ENCODE assay signal across 8 cellular contexts in genomic region chr4:1055243-1055701, GRCh38. TPM values are rescaled to one million over a fixed set of nuclear protein-coding genes. Genes with fewer than 3 reads are reported as not detected.
DNase-seq lines count a peak whose midpoint lies in the region; ATAC-seq, FAIRE-seq and TF ChIP-seq lines count a peak whose summit lies in the region.
"Not testable (repeated sequence)": the region's sequence is repeated elsewhere in the genome, so short reads cannot be mapped to it uniquely, and the experiment has no call there.
"Had no signal": no experiment of that assay in that cellular context is flagged by ENCODE, and none has a peak within 500 bp of the region (broad histone marks: within the 10 kb centered on the region; RNA-seq: fewer than 3 reads in every experiment).

No MANE protein-coding gene starts in this region.

- not testable (repeated sequence) for H3K36me3 Mint-ChIP-seq in activated CD4-positive, alpha-beta memory T cell treated with anti-CD3 and anti-CD28 coated beads for 36 hours; activated naive CD8-positive, alpha-beta T cell

- not testable (repeated sequence) for H3K18ac ChIP-seq in H1 (ENCODE audit: extremely low read depth, low read length)

- H2BK120ac ChIP-seq in H1 (replicated peaks; ENCODE audit: low read depth, low read length): not testable (repeated sequence)

- H2AFZ ChIP-seq in OCI-LY1 (ENCODE audit: low read length): not testable (repeated sequence)
- 0 out of 2 replicates have a peak overlapping the region, but pooled peaks have one; percentile 82 for H2AFZ ChIP-seq in H1 (ENCODE audit: low read length)

- H4K8ac ChIP-seq in H1 (ENCODE audit: extremely low read depth, insufficient read depth, low read length): not testable (repeated sequence)

- not testable (repeated sequence) for H3K9me2 ChIP-seq in OCI-LY1 (ENCODE audit: low read depth, low read length)

- DNase-seq in activated CD4-positive, alpha-beta memory T cell treated with anti-CD3 and anti-CD28 coated beads for 36 hours; H1 (ENCODE audit: low read depth in 1 of 2, low spot score in 2 of 2); lower lobe of right lung: not testable (repeated sequence)

- not testable (repeated sequence) for H4K91ac ChIP-seq in H1 (replicated peaks; ENCODE audit: insufficient read length, low read length)

- not testable (repeated sequence) for H3K9me3 Mint-ChIP-seq in activated CD4-positive, alpha-beta memory T cell treated with anti-CD3 and anti-CD28 coated beads for 36 hours; activated naive CD8-positive, alpha-beta T cell (ENCODE audit: low read depth)

- not testable (repeated sequence) for H3F3A ChIP-seq in OCI-LY1 (ENCODE audit: insufficient read depth, low read length)

- H3K27me3 ChIP-seq in OCI-LY1 (ENCODE audit: insufficient read depth, low read length): not testable (repeated sequence)
- H3K27me3 ChIP-seq in H1 (replicated peaks in 1 of 4; ENCODE audit: control insufficient read depth in 3 of 4, extremely low read depth in 1 of 4, insufficient read depth in 3 of 4, low read length in 3 of 4) (peaks cover 0 to 20% (median 16%) of the 10 kb centered on the region in 4 experiments; a peak in 6 of 7 replicates), lower lobe of right lung (ENCODE audit: low read depth) (peaks cover 63% of the 10 kb centered on the region)

- H3K4me1 ChIP-seq in OCI-LY1 (ENCODE audit: insufficient read depth, low read length, severe bottlenecking) (peaks cover 11% of the 10 kb centered on the region), lower lobe of right lung (peaks cover 16% of the 10 kb centered on the region)
- H3K4me1 ChIP-seq in H1 (replicated peaks in 1 of 4; ENCODE audit: control insufficient read depth in 3 of 4, insufficient read depth in 4 of 4, low read length in 3 of 4): not testable (repeated sequence)

- not testable (repeated sequence) for H3K27me3 Mint-ChIP-seq in activated CD4-positive, alpha-beta memory T cell treated with anti-CD3 and anti-CD28 coated beads for 36 hours; activated naive CD8-positive, alpha-beta T cell

- H2BK5ac ChIP-seq in H1 (ENCODE audit: low read depth, low read length): not testable (repeated sequence)

- H3K4ac ChIP-seq in H1 (replicated peaks; ENCODE audit: insufficient read length, low read depth, low read length): not testable (repeated sequence)

- not testable (repeated sequence) for H3K14ac ChIP-seq in H1 (ENCODE audit: insufficient read length)

- not testable (repeated sequence) for TF ChIP-seq EP300 in H1 (IDR thresholded peaks at IDR 0.05; ENCODE audit: borderline replicate concordance in 1 of 2, low read depth in 2 of 2, low read length in 2 of 2)

- H3K79me2 ChIP-seq in OCI-LY1 (ENCODE audit: insufficient read depth, low read length); H1 (ENCODE audit: control insufficient read depth in 1 of 2, insufficient read depth in 2 of 2, low read length in 2 of 2): not testable (repeated sequence)

- H2BK15ac ChIP-seq in H1 (ENCODE audit: low read length): not testable (repeated sequence)

- TF ChIP-seq POLR2A in H1 (IDR thresholded peaks at IDR 0.05; ENCODE audit: control extremely low read depth in 1 of 2, low read depth in 2 of 2, low read length in 2 of 2): not testable (repeated sequence)

- not testable (repeated sequence) for H2BK12ac ChIP-seq in H1 (ENCODE audit: low read depth, low read length)

- not testable (repeated sequence) for TF ChIP-seq CTCF in OCI-LY1 (IDR thresholded peaks at IDR 0.05; ENCODE audit: low read length); H1 (IDR thresholded peaks at IDR 0.05; ENCODE audit: control extremely low read depth in 1 of 3, insufficient read depth in 1 of 3, low read depth in 1 of 3, low read length in 3 of 3); lower lobe of right lung (IDR thresholded peaks at IDR 0.05)

- FAIRE-seq in H1 (lab: Jason Lieb, UNC): not testable (repeated sequence)

- ATAC-seq in GM19351 (IDR thresholded peaks at IDR 0.05; ENCODE audit: unreplicated experiment): peak; percentile 23
- ATAC-seq in lower lobe of right lung: not testable (repeated sequence)

- not testable (repeated sequence) for H2BK20ac ChIP-seq in H1 (ENCODE audit: low read length)

- not testable (repeated sequence) for H3K9me3 ChIP-seq in OCI-LY1 (ENCODE audit: low read length); H1 (ENCODE audit: insufficient read depth in 2 of 2, low read depth in 1 of 2, low read length in 1 of 2); lower lobe of right lung

- not testable (repeated sequence) for H4K5ac ChIP-seq in H1 (ENCODE audit: insufficient read length, low read depth, low read length)

- H3K23me2 ChIP-seq in H1 (ENCODE audit: low read depth, low read length): not testable (repeated sequence)

- H3K4me2 ChIP-seq in OCI-LY1 (ENCODE audit: low read length): peak overlapping the region; percentile 66
- peak overlapping the region; percentile 2 to 22; a peak in 2 of 4 replicates for H3K4me2 ChIP-seq in H1 (ENCODE audit: insufficient read depth in 1 of 2, low read depth in 2 of 2, low read length in 2 of 2)

- peak overlapping the region; percentile 53 for H3K4me3 ChIP-seq in OCI-LY1 (ENCODE audit: low read depth, low read length, poor library complexity, severe bottlenecking)
- H3K4me3 ChIP-seq in H1 (ENCODE audit: extremely low read depth in 1 of 4, insufficient read depth in 2 of 4, low read depth in 3 of 4, low read length in 4 of 4): peak overlapping the region in 1 of 4 experiments; percentile 5; a peak in 1 of 8 replicates
- H3K4me3 ChIP-seq in lower lobe of right lung: peak overlapping the region; percentile 32
- peak overlapping the region in 4 of 7 experiments; percentile 5 to 22 (median 12) for H3K4me3 ChIP-seq in skin epidermis

- POLR2A ChIA-PET in activated CD4-positive, alpha-beta memory T cell treated with anti-CD3 and anti-CD28 coated beads for 36 hours (lab: Charles Lee): not testable (repeated sequence)
- POLR2A ChIA-PET in H1 (lab: Charles Lee; ENCODE audit: partially characterized antibody): interaction anchor here (1.5 kb wide), 1 partner anchor 11 kb away, joined by 5 read pairs; no protein-coding TSS in a partner anchor

- 70% methylated on average over 11 of the region's 13 CpGs; no CpG with 5 or more reads in 1 of the 2 experiments for WGBS in H1 (ENCODE audit: extremely low coverage in 1 of 2, insufficient coverage in 1 of 2, insufficient read length in 1 of 2, insufficient replicate concordance in 2 of 2, low coverage in 1 of 2, low lambda C conversion rate in 2 of 2, missing lambda C conversion rate in 1 of 2), 2 experiments

- intact Hi-C loops in activated CD4-positive, alpha-beta memory T cell treated with anti-CD3 and anti-CD28 coated beads for 36 hours (cut with micrococcal nuclease); lower lobe of right lung (cut with DNase I): not testable (repeated sequence)

- H2AK5ac ChIP-seq in H1 (ENCODE audit: low read depth, low read length): not testable (repeated sequence)

- peak overlapping the region; percentile 28 for H3K4me3 Mint-ChIP-seq in activated CD4-positive, alpha-beta memory T cell treated with anti-CD3 and anti-CD28 coated beads for 36 hours
- peak overlapping the region; percentile 71 for H3K4me3 Mint-ChIP-seq in activated naive CD8-positive, alpha-beta T cell

- H3K27ac Mint-ChIP-seq in activated CD4-positive, alpha-beta memory T cell treated with anti-CD3 and anti-CD28 coated beads for 36 hours: not testable (repeated sequence)
- H3K27ac Mint-ChIP-seq in activated naive CD8-positive, alpha-beta T cell: peak overlapping the region; percentile 82

- not testable (repeated sequence) for H3K56ac ChIP-seq in H1 (replicated peaks; ENCODE audit: insufficient read length, low read depth, low read length)

- not testable (repeated sequence) for H4K20me1 ChIP-seq in OCI-LY1 (ENCODE audit: insufficient read depth, low read length); H1 (replicated peaks in 1 of 2; ENCODE audit: control insufficient read depth in 1 of 2, insufficient read depth in 2 of 2, low read length in 2 of 2)

- CTCF ChIA-PET in activated CD4-positive, alpha-beta memory T cell treated with anti-CD3 and anti-CD28 coated beads for 36 hours (lab: Charles Lee): interaction anchor here (0.7 to 0.8 kb wide), 2 partner anchors 45 to 264 kb away, joined by 3 read pairs; no protein-coding TSS in a partner anchor
- CTCF ChIA-PET in H1 (lab: Charles Lee; ENCODE audit: partially characterized antibody): interaction anchor here (1.2 to 1.4 kb wide), 3 partner anchors 10 to 47 kb away, joined by 3 to 7 read pairs (median 3); no protein-coding TSS in a partner anchor

- H3K9ac ChIP-seq in OCI-LY1 (ENCODE audit: low read length): peak overlapping the region; percentile 23; the same call in 1 of the 2 replicates
- not testable (repeated sequence) for H3K9ac ChIP-seq in H1 (replicated peaks in 1 of 4; ENCODE audit: extremely low read depth in 1 of 4, low read depth in 3 of 4, low read length in 3 of 4)

- H3K27ac ChIP-seq in OCI-LY1 (ENCODE audit: low read depth, low read length, poor library complexity, severe bottlenecking); H1 (ENCODE audit: low read depth, low read length): not testable (repeated sequence)
- H3K27ac ChIP-seq in lower lobe of right lung (peak overlapping the region; percentile 49), skin epidermis (peak overlapping the region in 8 of 21 experiments; percentile 1 to 72 (median 62))

- H3K4me1 Mint-ChIP-seq in activated CD4-positive, alpha-beta memory T cell treated with anti-CD3 and anti-CD28 coated beads for 36 hours (ENCODE audit: low read depth): peaks cover 11% of the 10 kb centered on the region
- peaks cover 10% of the 10 kb centered on the region for H3K4me1 Mint-ChIP-seq in activated naive CD8-positive, alpha-beta T cell (ENCODE audit: low read depth)

- H3K79me1 ChIP-seq in H1 (ENCODE audit: low read depth, low read length): not testable (repeated sequence)

- not testable (repeated sequence) for TF ChIP-seq RAD21 in H1 (IDR thresholded peaks at IDR 0.05 in 1 of 2, conservative IDR thresholded peaks at IDR 0.05 in 1 of 2; ENCODE audit: low read depth in 2 of 2, low read length in 2 of 2)

- not testable (repeated sequence) for H3K36me3 ChIP-seq in OCI-LY1 (ENCODE audit: insufficient read depth, low read length); H1 (ENCODE audit: control insufficient read depth in 2 of 4, insufficient read depth in 4 of 4, low read length in 3 of 4); lower lobe of right lung

- not testable (repeated sequence) for H3K23ac ChIP-seq in H1 (ENCODE audit: insufficient read length)

RNA-seq across cellular contexts. Expression of gene FGFRL1, which starts 43.8 kb away (rescaled TPM):
- 10 to 100 TPM; 12.2 to 15.1 TPM for total RNA-seq in activated CD4-positive, alpha-beta memory T cell treated with anti-CD3 and anti-CD28 coated beads for 36 hours
- total RNA-seq in H1 (2021; fragmentation: NEBNext Ultra II Directional; extraction: Animal tissue kit (Norgen Biotek cat#: 25700)): 18.8 and 18.9 TPM in 2 replicates
- polyA plus RNA-seq in H1 (2011; rRNA removed): 34.6 and 38.9 TPM in 2 replicates
- 27.7 TPM for polyA plus RNA-seq in H1 (2011; cell fraction: cytosol; rRNA removed)
- polyA plus RNA-seq in H1 (2011; cell fraction: nucleus; rRNA removed): 30.1 TPM
- polyA plus RNA-seq in H1 (2012, experiment 1 of 2): 12.6 to 21.8 TPM (median 19.7 TPM) in 4 replicates
- polyA plus RNA-seq in H1 (2012, experiment 2 of 2): 15.6 TPM
- polyA plus RNA-seq in H1 (2013, experiment 1 of 2): 21.1 TPM
- polyA plus RNA-seq in H1 (2013, experiment 2 of 2): 22.9 TPM
- polyA minus RNA-seq in H1 (2011; rRNA and poly(A)+ RNA removed): 72.8 and 101 TPM in 2 replicates
- 20.7 TPM for polyA minus RNA-seq in H1 (2011; cell fraction: cytosol; rRNA and poly(A)+ RNA removed)
- 22.0 TPM for polyA minus RNA-seq in H1 (2011; cell fraction: nucleus; rRNA and poly(A)+ RNA removed)
- 23.4 TPM for total RNA-seq in lower lobe of right lung

RNA-seq across cellular contexts. Expression of gene RNF212, which starts 58.1 kb away (rescaled TPM):
- total RNA-seq in activated CD4-positive, alpha-beta memory T cell treated with anti-CD3 and anti-CD28 coated beads for 36 hours: 1 to 10 TPM in 1 of 2 experiments, under 1 TPM in 1; 0.87 to 1.4 TPM
- total RNA-seq in H1 (2021; fragmentation: NEBNext Ultra II Directional; extraction: Animal tissue kit (Norgen Biotek cat#: 25700)): 3.4 and 3.9 TPM in 2 replicates
- polyA plus RNA-seq in H1 (2011; rRNA removed): 3.7 and 5.4 TPM in 2 replicates
- polyA plus RNA-seq in H1 (2011; cell fraction: cytosol; rRNA removed): 4.5 TPM
- polyA plus RNA-seq in H1 (2011; cell fraction: nucleus; rRNA removed): 8.3 TPM
- polyA plus RNA-seq in H1 (2012, experiment 1 of 2): 4.8 to 8.3 TPM (median 7.1 TPM) in 4 replicates
- polyA plus RNA-seq in H1 (2012, experiment 2 of 2): 3.2 TPM
- 5.7 TPM for polyA plus RNA-seq in H1 (2013, experiment 1 of 2)
- polyA plus RNA-seq in H1 (2013, experiment 2 of 2): 6.7 TPM
- 0.82 and 4.0 TPM in 2 replicates for polyA minus RNA-seq in H1 (2011; rRNA and poly(A)+ RNA removed)
- polyA minus RNA-seq in H1 (2011; cell fraction: cytosol; rRNA and poly(A)+ RNA removed): 4.0 TPM
- 4.8 TPM for polyA minus RNA-seq in H1 (2011; cell fraction: nucleus; rRNA and poly(A)+ RNA removed)
- total RNA-seq in lower lobe of right lung: 6.8 TPM
- total RNA-seq: H4 had no signal
